In genomic region chr12:26822051-26822450, GRCh38 we compare ENCODE assay signal across 18 cellular contexts.
"Had no signal": no experiment of that assay in that cellular context is flagged by ENCODE, and none has a peak within 500 bp of the region (broad histone marks: within the 10 kb centered on the region; RNA-seq: fewer than 3 reads in every experiment).

No MANE protein-coding gene starts in this region.

- H3K27me3 Mint-ChIP-seq: activated naive CD8-positive, alpha-beta T cell treated with anti-CD3 and anti-CD28 coated beads, Interleukin-2, amount 50 U/mL, for 24 hours; naive thymus-derived CD8-positive, alpha-beta T cell; type B pancreatic cell had no signal

- H3K9me3 Mint-ChIP-seq: activated naive CD8-positive, alpha-beta T cell treated with anti-CD3 and anti-CD28 coated beads, Interleukin-2, amount 50 U/mL, for 24 hours; naive thymus-derived CD8-positive, alpha-beta T cell; T-helper 1 cell treated with Interleukin-12 subunit alpha and Interleukin-12 subunit beta and Interleukin-4 antibody, amounts not matched to agents 30 μg/mL and 1 μg/mL, for 36 hours; type B pancreatic cell; WTC11 had no signal

- H3K9me3 ChIP-seq: ascending aorta, colonic mucosa, lower lobe of right lung, suprapubic skin had no signal

- H3K27ac Mint-ChIP-seq: activated naive CD8-positive, alpha-beta T cell treated with anti-CD3 and anti-CD28 coated beads, Interleukin-2, amount 50 U/mL, for 24 hours; naive thymus-derived CD8-positive, alpha-beta T cell; T-helper 1 cell treated with Interleukin-12 subunit alpha and Interleukin-12 subunit beta and Interleukin-4 antibody, amounts not matched to agents 30 μg/mL and 1 μg/mL, for 36 hours; type B pancreatic cell had no signal

- H3K4me1 ChIP-seq: ascending aorta, colonic mucosa, lower lobe of right lung had no signal

- H3K36me3 Mint-ChIP-seq: WTC11 had no signal

- ATAC-seq: activated naive CD8-positive, alpha-beta T cell treated with anti-CD3 and anti-CD28 coated beads, Interleukin-2, amount 50 U/mL, for 24 hours; lower lobe of right lung; naive thymus-derived CD8-positive, alpha-beta T cell; stimulated activated naive CD8-positive, alpha-beta T cell treated with anti-CD3 and anti-CD28 coated beads, Interleukin-15, Interleukin-2, amounts not matched to agents 100 U/mL and 50 U/mL, for 24 hours; WTC11 had no signal

- H2AFZ ChIP-seq: hepatocyte had no signal

- H3K27ac ChIP-seq: ascending aorta, colonic mucosa, hepatocyte, lower lobe of right lung, suprapubic skin had no signal

- H3K4me3 Mint-ChIP-seq: activated naive CD8-positive, alpha-beta T cell treated with anti-CD3 and anti-CD28 coated beads, Interleukin-2, amount 50 U/mL, for 24 hours; naive thymus-derived CD8-positive, alpha-beta T cell; T-helper 1 cell treated with Interleukin-12 subunit alpha and Interleukin-12 subunit beta and Interleukin-4 antibody, amounts not matched to agents 30 μg/mL and 1 μg/mL, for 36 hours; type B pancreatic cell; WTC11 had no signal

- H3K4me2 ChIP-seq: hepatocyte had no signal

- H3K36me3 ChIP-seq: ascending aorta, colonic mucosa, lower lobe of right lung, suprapubic skin had no signal

- DNase-seq: activated CD4-positive, alpha-beta T cell treated with anti-CD3 and anti-CD28 coated beads for 48 hours; activated CD8-positive, alpha-beta memory T cell treated with anti-CD3 and anti-CD28 coated beads for 24 hours; activated naive CD4-positive, alpha-beta T cell treated with Interleukin-2 at 50 U/mL for 16 hours; activated naive CD8-positive, alpha-beta T cell treated with anti-CD3 and anti-CD28 coated beads, Interleukin-2, amount 50 U/mL, for 24 hours; caudate nucleus; colonic mucosa; effector CD4-positive, alpha-beta T cell; lower lobe of right lung; naive thymus-derived CD8-positive, alpha-beta T cell; right cardiac atrium; stimulated activated CD8-positive, alpha-beta memory T cell treated with anti-CD3 and anti-CD28 coated beads, Interleukin-4, amount 100 ng/mL, for 48 hours; stimulated activated naive CD8-positive, alpha-beta T cell treated with anti-CD3 and anti-CD28 coated beads, Interleukin-15, Interleukin-2, amounts not matched to agents 100 U/mL and 50 U/mL, for 24 hours had no signal

- H3K4me3 ChIP-seq: ascending aorta, colonic mucosa, hepatocyte, lower lobe of right lung, suprapubic skin had no signal

- H3K27me3 ChIP-seq: ascending aorta, colonic mucosa, hepatocyte, suprapubic skin had no signal
